ENCODE assay signal across 13 cellular contexts in the genomic region with DNA sequence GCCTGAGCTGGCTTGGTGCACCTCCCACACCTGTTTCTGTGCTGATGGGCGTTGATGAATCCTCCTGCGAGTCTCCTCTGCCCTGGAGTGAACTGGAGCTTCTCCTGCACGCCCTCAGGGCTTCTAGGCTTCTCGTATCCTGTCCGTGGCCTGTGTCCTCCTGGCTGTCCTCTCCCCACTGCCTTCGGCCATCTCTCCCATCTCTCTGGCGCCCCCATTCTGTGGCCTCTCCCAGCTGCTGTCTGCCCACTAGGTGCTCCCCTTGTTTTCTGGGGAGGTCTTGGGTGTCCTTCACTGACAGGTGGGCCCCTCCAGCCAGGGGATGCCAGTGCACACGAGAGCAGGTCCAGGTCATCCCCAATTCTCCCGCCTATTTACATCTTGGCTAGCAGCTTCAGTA. TPM values are rescaled to one million over a fixed set of nuclear protein-coding genes. Genes with fewer than 3 reads are reported as not detected.
A peak's percentile ranks its signal among the peaks of the same experiment; 100 is the strongest.
DNase-seq lines count a peak whose midpoint lies in the region; FAIRE-seq and TF ChIP-seq lines count a peak whose summit lies in the region.
"Had no signal": no experiment of that assay in that cellular context is flagged by ENCODE, and none has a peak within 500 bp of the region (broad histone marks: within the 10 kb centered on the region; RNA-seq: fewer than 3 reads in every experiment).

No MANE protein-coding gene starts in this region.

- no peaks in the 10 kb centered on the region for H3K79me2 ChIP-seq in SU-DHL-6 (ENCODE audit: insufficient read depth, low read length)
- no peaks in the 10 kb centered on the region for H3K79me2 ChIP-seq in hepatocyte

- H2AFZ ChIP-seq in SU-DHL-6 (ENCODE audit: low read depth, low read length, severe bottlenecking) (no peak overlapping the region), hepatocyte (no peak overlapping the region)

- H3K9me2 ChIP-seq in SU-DHL-6 (replicated peaks; ENCODE audit: insufficient read depth, low read length) (no peaks in the 10 kb centered on the region), hepatocyte (replicated peaks; ENCODE audit: insufficient read depth) (no peaks in the 10 kb centered on the region)

- H3K27me3 ChIP-seq in SU-DHL-6 (ENCODE audit: low read length) (no peaks in the 10 kb centered on the region), hepatocyte (no peaks in the 10 kb centered on the region)

- WGBS in hepatocyte (ENCODE audit: low lambda C conversion rate, missing lambda C conversion rate): 79% methylated on average over 9 of the region's 9 CpGs

- no peak overlapping the region for H3K27ac ChIP-seq in SU-DHL-6 (ENCODE audit: low read depth, low read length)
- H3K27ac ChIP-seq in hepatocyte: no peak overlapping the region

- H3F3A ChIP-seq in SU-DHL-6 (ENCODE audit: insufficient read depth): no peaks in the 10 kb centered on the region

- no peak for FAIRE-seq in D721Med (lab: Jason Lieb, UNC)
- FAIRE-seq: islet of Langerhans had no signal

- H3K4me2 ChIP-seq in SU-DHL-6 (ENCODE audit: low read depth, low read length, poor library complexity, severe bottlenecking) (no peak overlapping the region), hepatocyte (no peak overlapping the region)

- H3K36me3 ChIP-seq in SU-DHL-6 (ENCODE audit: low read length) (no peaks in the 10 kb centered on the region), hepatocyte (replicated peaks; ENCODE audit: insufficient read depth, low read depth) (no peaks in the 10 kb centered on the region)

- no peak overlapping the region for H3K9ac ChIP-seq in SU-DHL-6 (ENCODE audit: low read length)

- H4K20me1 ChIP-seq in SU-DHL-6 (ENCODE audit: low read depth, low read length) (no peaks in the 10 kb centered on the region), hepatocyte (ENCODE audit: insufficient read depth, poor library complexity, severe bottlenecking) (no peaks in the 10 kb centered on the region)

- H3K4me1 ChIP-seq in hepatocyte (ENCODE audit: insufficient read depth): peaks cover 5% of the 10 kb centered on the region

- H3K4me3 ChIP-seq in SU-DHL-6 (ENCODE audit: insufficient read depth, low read length, poor library complexity, severe bottlenecking) (no peak overlapping the region), hepatocyte (no peak overlapping the region)

- TF ChIP-seq CTCF in GM20000 (IDR thresholded peaks at IDR 0.05; ENCODE audit: extremely low read depth, missing control alignments) (no peak), SU-DHL-6 (IDR thresholded peaks at IDR 0.05; ENCODE audit: insufficient read depth, low read length, poor library complexity, severe bottlenecking) (peak; percentile 14), hepatocyte (IDR thresholded peaks at IDR 0.05; ENCODE audit: poor library complexity) (no peak), D721Med (IDR thresholded peaks at IDR 0.05; ENCODE audit: insufficient read depth, missing control alignments) (no peak)

- peak; percentile 13 for DNase-seq in D341Med (ENCODE audit: low spot score)
- DNase-seq in GM20000 (ENCODE audit: low spot score): peak; percentile 27
- DNase-seq in hepatocyte (ENCODE audit: low spot score): peak; percentile 3
- DNase-seq in T1000 (lab: John Stamatoyannopoulos, UW): no peak
- DNase-seq in anterior cingulate cortex (lab: John Stamatoyannopoulos, UW): no peak
- DNase-seq in activated T-cell treated with anti-CD3 and anti-CD28 coated beads, Interleukin-2, amount 50 U/mL, for 1 hour: no peak
- DNase-seq in D721Med (ENCODE audit: insufficient read length, low spot score): no peak
- DNase-seq: activated T-cell treated with anti-CD3 and anti-CD28 coated beads, Interleukin-2, amount 50 U/mL, for 48 hours; caudate nucleus; naive thymus-derived CD8-positive, alpha-beta T cell; NCI-H345 had no signal

- H3K9me3 ChIP-seq in SU-DHL-6 (ENCODE audit: insufficient read depth, low read length) (no peaks in the 10 kb centered on the region), hepatocyte (ENCODE audit: low read depth) (no peaks in the 10 kb centered on the region)

RNA-seq across cellular contexts. Expression of a gene that starts 28.8 kb away (rescaled TPM):
- total RNA-seq in hepatocyte: 1.8 and 2.6 TPM in 2 replicates
- 1.8 and 2.4 TPM in 2 replicates for polyA plus RNA-seq in hepatocyte

Comparison
In these comparisons a context has a peak if more than half of its experiments do, and no peak if none do; other contexts are left out.
1. DNase-seq: peak in D341Med (single experiment), GM20000 (single experiment) and hepatocyte (single experiment); none in T1000 (single experiment), anterior cingulate cortex (0 of 58), activated T-cell treated with anti-CD3 and anti-CD28 coated beads, Interleukin-2, amount 50 U/mL, for 1 hour (single experiment) and D721Med (single experiment).